ENCODE assay signal across 18 cellular contexts in the genomic region with DNA sequence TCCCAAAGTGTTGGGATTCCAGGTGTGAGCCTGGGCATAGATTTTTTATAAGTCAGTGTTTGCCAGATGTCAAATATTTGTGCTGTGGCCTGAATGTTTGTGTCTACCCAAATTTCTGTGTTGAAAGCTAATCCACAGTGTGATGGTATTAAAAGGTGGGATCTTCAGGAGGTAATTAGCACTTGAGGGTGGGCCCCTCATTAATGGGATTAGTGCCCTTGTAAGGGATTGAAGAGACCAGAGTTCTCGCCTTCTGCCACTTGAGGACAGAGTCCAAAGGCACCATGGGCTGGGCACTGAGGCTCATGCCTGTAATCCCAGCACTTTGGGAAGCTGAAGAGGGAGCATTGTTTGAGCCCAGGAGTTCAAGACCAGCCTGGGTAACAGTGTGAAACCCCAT. TPM values are rescaled to one million over a fixed set of nuclear protein-coding genes. Genes with fewer than 3 reads are reported as not detected.
"Had no signal": no experiment of that assay in that cellular context is flagged by ENCODE, and none has a peak within 500 bp of the region (broad histone marks: within the 10 kb centered on the region; RNA-seq: fewer than 3 reads in every experiment).

No MANE protein-coding gene starts in this region.

- H3K79me2 ChIP-seq: hepatocyte had no signal

- H3K4me3 ChIP-seq: coronary artery, dorsolateral prefrontal cortex, esophagus muscularis mucosa, gastroesophageal sphincter, heart left ventricle, hepatocyte, left lung, lower lobe of right lung had no signal

- H3K9me3 ChIP-seq: lower lobe of right lung had no signal

- DNase-seq: dermis blood vessel endothelial cell; dorsolateral prefrontal cortex; effector CD4-positive, alpha-beta T cell; effector memory CD4-positive, alpha-beta T cell; foreskin keratinocyte; heart left ventricle; hypothalamus; immature natural killer cell; left cardiac atrium; left lung; left ventricle myocardium superior; lower lobe of right lung; mesenchymal stem cell; midbrain had no signal

- H3K27me3 ChIP-seq: dorsolateral prefrontal cortex, hepatocyte had no signal

- H3K36me3 ChIP-seq: esophagus muscularis mucosa, gastroesophageal sphincter, heart left ventricle, left lung, lower lobe of right lung had no signal

- H3K4me1 ChIP-seq: esophagus muscularis mucosa, foreskin keratinocyte, gastroesophageal sphincter, heart left ventricle, left lung, lower lobe of right lung had no signal

- H2AFZ ChIP-seq: hepatocyte had no signal

- H3K4me2 ChIP-seq: hepatocyte had no signal

- H3K27ac ChIP-seq: coronary artery, dorsolateral prefrontal cortex, esophagus muscularis mucosa, foreskin keratinocyte, gastroesophageal sphincter, heart left ventricle, hepatocyte, left lung, lower lobe of right lung had no signal

RNA-seq across cellular contexts. Expression of a gene that starts 9.7 kb away (rescaled TPM):
- polyA plus RNA-seq: immature natural killer cell had no signal
